Comparison of ENCODE assay signal across 1 cellular context in genomic region chr18:11908182-11909080, GRCh38.
A peak's percentile ranks its signal among the peaks of the same experiment; 100 is the strongest.
TF ChIP-seq lines count a peak whose summit lies in the region.

MPPE1 (minus strand) TSS chr18:11908317; CDS start chr18:11897264, 11,053 bp downstream.

TF ChIP-seq in HEK293, 187 proteins besides CTCF, POLR2A, EP300 and RAD21 (continued from another document and continues in another):
- TF ChIP-seq ZNF692 (tag by site-specific recombination; IDR thresholded peaks at IDR 0.05): peak; percentile 82
- no peak for TF ChIP-seq INSM2 (tag by site-specific recombination; IDR thresholded peaks at IDR 0.05)
- peak; percentile 48 for TF ChIP-seq KLF1 (tag by site-specific recombination; IDR thresholded peaks at IDR 0.05)
- peak; percentile 95 for TF ChIP-seq ZNF335 (tag by site-specific recombination; conservative IDR thresholded peaks at IDR 0.05)
- peak; percentile 37 for TF ChIP-seq GLIS2 (tag by site-specific recombination; IDR thresholded peaks at IDR 0.05)
- no peak for TF ChIP-seq ZNF26 (tag by site-specific recombination; IDR thresholded peaks at IDR 0.05)
- no peak; the same call in 1 of the 2 replicates for TF ChIP-seq FEZF1 (tag by site-specific recombination; IDR thresholded peaks at IDR 0.05)
- TF ChIP-seq ZNF146 (tag by site-specific recombination; IDR thresholded peaks at IDR 0.05): no peak
- peak; percentile 94 for TF ChIP-seq ZBTB48 (tag by site-specific recombination; IDR thresholded peaks at IDR 0.05)
- TF ChIP-seq ZBTB10 (tag by site-specific recombination; IDR thresholded peaks at IDR 0.05): no peak; the same call in 1 of the 2 replicates
- peak; percentile 55; the same call in 1 of the 2 replicates for TF ChIP-seq PBX3 (CRISPR knock-in tag; IDR thresholded peaks at IDR 0.05)
- no peak for TF ChIP-seq ZNF747 (tag by site-specific recombination; IDR thresholded peaks at IDR 0.05)
- TF ChIP-seq ZNF473 (tag by site-specific recombination; IDR thresholded peaks at IDR 0.05): no peak
- no peak for TF ChIP-seq ZNF670 (tag by site-specific recombination; IDR thresholded peaks at IDR 0.05; ENCODE audit: low read depth)
- no peak for TF ChIP-seq ZNF830 (tag by site-specific recombination; IDR thresholded peaks at IDR 0.05; ENCODE audit: low read depth)
- no peak for TF ChIP-seq ZNF654 (tag by site-specific recombination; IDR thresholded peaks at IDR 0.05; ENCODE audit: low read depth)
- no peak for TF ChIP-seq ZNF658 (tag by site-specific recombination; IDR thresholded peaks at IDR 0.05)
- no peak for TF ChIP-seq SALL2 (tag by site-specific recombination; IDR thresholded peaks at IDR 0.05; ENCODE audit: borderline replicate concordance)
- TF ChIP-seq ZSCAN23 (tag by site-specific recombination; IDR thresholded peaks at IDR 0.05): no peak
- TF ChIP-seq REST (tag by site-specific recombination; IDR thresholded peaks at IDR 0.05): no peak
- TF ChIP-seq ZBTB1 (tag by site-specific recombination; IDR thresholded peaks at IDR 0.05): no peak; the same call in 1 of the 2 replicates
- peak; percentile 33; the same call in 1 of the 2 replicates for TF ChIP-seq ZBTB6 (tag by site-specific recombination; IDR thresholded peaks at IDR 0.05)
- TF ChIP-seq, protein P1, sequence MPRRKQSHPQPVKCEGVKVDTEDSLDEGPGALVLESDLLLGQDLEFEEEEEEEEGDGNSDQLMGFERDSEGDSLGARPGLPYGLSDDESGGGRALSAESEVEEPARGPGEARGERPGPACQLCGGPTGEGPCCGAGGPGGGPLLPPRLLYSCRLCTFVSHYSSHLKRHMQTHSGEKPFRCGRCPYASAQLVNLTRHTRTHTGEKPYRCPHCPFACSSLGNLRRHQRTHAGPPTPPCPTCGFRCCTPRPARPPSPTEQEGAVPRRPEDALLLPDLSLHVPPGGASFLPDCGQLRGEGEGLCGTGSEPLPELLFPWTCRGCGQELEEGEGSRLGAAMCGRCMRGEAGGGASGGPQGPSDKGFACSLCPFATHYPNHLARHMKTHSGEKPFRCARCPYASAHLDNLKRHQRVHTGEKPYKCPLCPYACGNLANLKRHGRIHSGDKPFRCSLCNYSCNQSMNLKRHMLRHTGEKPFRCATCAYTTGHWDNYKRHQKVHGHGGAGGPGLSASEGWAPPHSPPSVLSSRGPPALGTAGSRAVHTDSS (tag by site-specific recombination; IDR thresholded peaks at IDR 0.05): no peak
- no peak for TF ChIP-seq ZNF202 (tag by site-specific recombination; IDR thresholded peaks at IDR 0.05; ENCODE audit: borderline replicate concordance)
- TF ChIP-seq ZNF221 (tag by site-specific recombination; IDR thresholded peaks at IDR 0.05; ENCODE audit: borderline replicate concordance): no peak
- TF ChIP-seq ZNF777 (tag by site-specific recombination; IDR thresholded peaks at IDR 0.05; ENCODE audit: borderline replicate concordance): 0 out of 2 replicates have a peak, but pooled peaks have one; percentile 26
- TF ChIP-seq ZNF175 (tag by site-specific recombination; IDR thresholded peaks at IDR 0.05): no peak
- no peak for TF ChIP-seq ZNF510 (tag by site-specific recombination; IDR thresholded peaks at IDR 0.05; ENCODE audit: insufficient replicate concordance)
- TF ChIP-seq ZNF148 (tag by site-specific recombination; IDR thresholded peaks at IDR 0.05; ENCODE audit: borderline replicate concordance): no peak
- no peak for TF ChIP-seq ZNF416 (tag by site-specific recombination; IDR thresholded peaks at IDR 0.05)
- no peak for TF ChIP-seq ZNF354C (tag by site-specific recombination; IDR thresholded peaks at IDR 0.05; ENCODE audit: borderline replicate concordance, low read depth)
- TF ChIP-seq BCL11B (tag by site-specific recombination; IDR thresholded peaks at IDR 0.05; ENCODE audit: low read depth): 0 out of 2 replicates have a peak, but pooled peaks have one; percentile 38
- 0 out of 2 replicates have a peak, but pooled peaks have one; percentile 29 for TF ChIP-seq PRDM4 (tag by site-specific recombination; IDR thresholded peaks at IDR 0.05)
- no peak for TF ChIP-seq REPIN1 (tag by site-specific recombination; IDR thresholded peaks at IDR 0.05; ENCODE audit: low read depth)
- TF ChIP-seq ZNF544 (tag by site-specific recombination; IDR thresholded peaks at IDR 0.05): no peak
- no peak for TF ChIP-seq ZNF529 (tag by site-specific recombination; IDR thresholded peaks at IDR 0.05; ENCODE audit: insufficient replicate concordance)
- TF ChIP-seq GFI1B (tag by site-specific recombination; IDR thresholded peaks at IDR 0.05): no peak
- TF ChIP-seq KLF10 (tag by site-specific recombination; IDR thresholded peaks at IDR 0.05): no peak
- TF ChIP-seq ZNF266 (tag by site-specific recombination; IDR thresholded peaks at IDR 0.05; ENCODE audit: low read depth): no peak
- TF ChIP-seq SCRT1 (tag by site-specific recombination; IDR thresholded peaks at IDR 0.05; ENCODE audit: borderline replicate concordance): no peak
- TF ChIP-seq ZNF785 (tag by site-specific recombination; IDR thresholded peaks at IDR 0.05): no peak
